Comparison of ENCODE assay signal across 8 cellular contexts in genomic region chr6:116369540-116370327, GRCh38. TPM values are rescaled to one million over a fixed set of nuclear protein-coding genes. Genes with fewer than 3 reads are reported as not detected.
DNase-seq lines count a peak whose midpoint lies in the region; ATAC-seq and TF ChIP-seq lines count a peak whose summit lies in the region.

No MANE protein-coding gene starts in this region.

- ATAC-seq in GM19467 (IDR thresholded peaks at IDR 0.05; ENCODE audit: unreplicated experiment): peak; percentile 40
- peak; percentile 53 for ATAC-seq in HG03558 (IDR thresholded peaks at IDR 0.05; ENCODE audit: extremely low read depth, unreplicated experiment)

- H3K4me3 ChIP-seq in DOHH2 (ENCODE audit: low read length) (peak overlapping the region; percentile 63), colonic mucosa (peak overlapping the region; percentile 58), neural cell (ENCODE audit: low read length) (peak overlapping the region; percentile 81)

- intact Hi-C loops in colonic mucosa (cut with DNase I): loop anchor here (10.0 kb wide), 1 partner anchor 85 kb away; no protein-coding TSS in a partner anchor

- no peak for TF ChIP-seq RAD21 in neural cell (conservative IDR thresholded peaks at IDR 0.05)

- DNase-seq in colonic mucosa: no peak
- no peak for DNase-seq in NCI-H2107 treated with DMSO at 0.1 percent for 48 hours (lab: John Stamatoyannopoulos, UW; ENCODE audit: unreplicated experiment)
- no peak for DNase-seq in mucosa of gallbladder (ENCODE audit: low spot score)
- DNase-seq in SIG-M5 (lab: John Stamatoyannopoulos, UW): no peak

- no peak overlapping the region for H2AFZ ChIP-seq in neural cell (ENCODE audit: low read depth, low read length)

- TF ChIP-seq CTCF in DOHH2 (IDR thresholded peaks at IDR 0.05; ENCODE audit: low read depth, low read length, poor library complexity, severe bottlenecking) (no peak), colonic mucosa (IDR thresholded peaks at IDR 0.05) (no peak), neural cell (IDR thresholded peaks at IDR 0.05; ENCODE audit: poor library complexity, severe bottlenecking) (no peak)

- H3K27me3 ChIP-seq in DOHH2 (ENCODE audit: control insufficient read depth, low read length) (peaks cover 73% of the 10 kb centered on the region), colonic mucosa (peaks cover 17% of the 10 kb centered on the region), neural cell (ENCODE audit: insufficient read depth, low read depth, low read length) (peaks cover 28% of the 10 kb centered on the region)

- no peaks in the 10 kb centered on the region for H3K9me3 ChIP-seq in DOHH2 (ENCODE audit: control insufficient read depth, insufficient read depth, low read length)
- no peaks in the 10 kb centered on the region for H3K9me3 ChIP-seq in colonic mucosa
- H3K9me3 ChIP-seq in neural cell (ENCODE audit: low read length): no peaks in the 10 kb centered on the region

- H3K27ac ChIP-seq in DOHH2 (ENCODE audit: low read depth, low read length) (no peak overlapping the region; the same call in 1 of the 2 replicates), colonic mucosa (peak overlapping the region; percentile 81), neural cell (ENCODE audit: low read length) (no peak overlapping the region)

- TF ChIP-seq EP300 in neural cell (conservative IDR thresholded peaks at IDR 0.05; ENCODE audit: poor library complexity, severe bottlenecking): no peak

- H3K4me1 ChIP-seq in DOHH2 (ENCODE audit: control insufficient read depth, low read length): peaks cover 29% of the 10 kb centered on the region
- no peaks in the 10 kb centered on the region for H3K4me1 ChIP-seq in colonic mucosa

- H3K9ac ChIP-seq in colonic mucosa (ENCODE audit: low read depth in 2 of 2, low read length in 2 of 2) (peak overlapping the region in 1 of 2 donors; percentile 41), neural cell (ENCODE audit: low read length) (no peak overlapping the region)

- H3K9me2 ChIP-seq in DOHH2 (replicated peaks; ENCODE audit: control insufficient read depth, low read length) (no peaks in the 10 kb centered on the region), neural cell (ENCODE audit: insufficient read depth, low read length) (no peaks in the 10 kb centered on the region)

- H3K79me2 ChIP-seq in DOHH2 (ENCODE audit: control insufficient read depth, low read length) (no peaks in the 10 kb centered on the region), neural cell (replicated peaks; ENCODE audit: insufficient read depth, low read length) (no peaks in the 10 kb centered on the region)

- peaks cover 14% of the 10 kb centered on the region for H3F3A ChIP-seq in DOHH2 (ENCODE audit: control insufficient read depth, insufficient read depth)
- H3F3A ChIP-seq in neural cell (ENCODE audit: insufficient read depth, low read length, poor library complexity, severe bottlenecking): no peaks in the 10 kb centered on the region

- peaks cover 14% of the 10 kb centered on the region for H4K20me1 ChIP-seq in DOHH2 (ENCODE audit: control insufficient read depth, insufficient read depth, low read depth, low read length)
- H4K20me1 ChIP-seq in neural cell (ENCODE audit: insufficient read depth): no peaks in the 10 kb centered on the region

- H3K36me3 ChIP-seq in DOHH2 (ENCODE audit: control insufficient read depth, low read length) (no peaks in the 10 kb centered on the region), colonic mucosa (no peaks in the 10 kb centered on the region), neural cell (ENCODE audit: insufficient read depth, low read length) (no peaks in the 10 kb centered on the region)

- H3K4me2 ChIP-seq in DOHH2 (ENCODE audit: low read length) (peak overlapping the region; percentile 58), neural cell (ENCODE audit: low read length) (no peak overlapping the region)

TF ChIP-seq in neural cell, 6 proteins besides CTCF, POLR2A, EP300 and RAD21:
- TF ChIP-seq MXI1 (conservative IDR thresholded peaks at IDR 0.05; ENCODE audit: poor library complexity, severe bottlenecking) (no peak), POLR2AphosphoS5 (IDR thresholded peaks at IDR 0.05) (no peak), TAF1 (IDR thresholded peaks at IDR 0.05; ENCODE audit: low read depth) (no peak), SMC3 (conservative IDR thresholded peaks at IDR 0.05; ENCODE audit: poor library complexity) (no peak), EZH2 (IDR thresholded peaks at IDR 0.05; ENCODE audit: borderline replicate concordance, insufficient read depth, low read length, poor library complexity, severe bottlenecking) (no peak)
- TF ChIP-seq, protein P1, sequence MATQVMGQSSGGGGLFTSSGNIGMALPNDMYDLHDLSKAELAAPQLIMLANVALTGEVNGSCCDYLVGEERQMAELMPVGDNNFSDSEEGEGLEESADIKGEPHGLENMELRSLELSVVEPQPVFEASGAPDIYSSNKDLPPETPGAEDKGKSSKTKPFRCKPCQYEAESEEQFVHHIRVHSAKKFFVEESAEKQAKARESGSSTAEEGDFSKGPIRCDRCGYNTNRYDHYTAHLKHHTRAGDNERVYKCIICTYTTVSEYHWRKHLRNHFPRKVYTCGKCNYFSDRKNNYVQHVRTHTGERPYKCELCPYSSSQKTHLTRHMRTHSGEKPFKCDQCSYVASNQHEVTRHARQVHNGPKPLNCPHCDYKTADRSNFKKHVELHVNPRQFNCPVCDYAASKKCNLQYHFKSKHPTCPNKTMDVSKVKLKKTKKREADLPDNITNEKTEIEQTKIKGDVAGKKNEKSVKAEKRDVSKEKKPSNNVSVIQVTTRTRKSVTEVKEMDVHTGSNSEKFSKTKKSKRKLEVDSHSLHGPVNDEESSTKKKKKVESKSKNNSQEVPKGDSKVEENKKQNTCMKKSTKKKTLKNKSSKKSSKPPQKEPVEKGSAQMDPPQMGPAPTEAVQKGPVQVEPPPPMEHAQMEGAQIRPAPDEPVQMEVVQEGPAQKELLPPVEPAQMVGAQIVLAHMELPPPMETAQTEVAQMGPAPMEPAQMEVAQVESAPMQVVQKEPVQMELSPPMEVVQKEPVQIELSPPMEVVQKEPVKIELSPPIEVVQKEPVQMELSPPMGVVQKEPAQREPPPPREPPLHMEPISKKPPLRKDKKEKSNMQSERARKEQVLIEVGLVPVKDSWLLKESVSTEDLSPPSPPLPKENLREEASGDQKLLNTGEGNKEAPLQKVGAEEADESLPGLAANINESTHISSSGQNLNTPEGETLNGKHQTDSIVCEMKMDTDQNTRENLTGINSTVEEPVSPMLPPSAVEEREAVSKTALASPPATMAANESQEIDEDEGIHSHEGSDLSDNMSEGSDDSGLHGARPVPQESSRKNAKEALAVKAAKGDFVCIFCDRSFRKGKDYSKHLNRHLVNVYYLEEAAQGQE (IDR thresholded peaks at IDR 0.05; ENCODE audit: borderline replicate concordance): no peak

RNA-seq across cellular contexts. Expression of gene DSE, which starts 1.0 kb away (rescaled TPM):
- total RNA-seq in colonic mucosa (1 to 10 TPM; 5.0 to 9.3 TPM), mucosa of gallbladder (24.9 TPM)
- 14.4 and 15.0 TPM in 2 replicates for polyA plus RNA-seq in neural cell
- 49.2 and 54.8 TPM in 2 replicates for polyA minus RNA-seq in neural cell
